26 cellular contexts compared by ENCODE assay signal in the genomic region with DNA sequence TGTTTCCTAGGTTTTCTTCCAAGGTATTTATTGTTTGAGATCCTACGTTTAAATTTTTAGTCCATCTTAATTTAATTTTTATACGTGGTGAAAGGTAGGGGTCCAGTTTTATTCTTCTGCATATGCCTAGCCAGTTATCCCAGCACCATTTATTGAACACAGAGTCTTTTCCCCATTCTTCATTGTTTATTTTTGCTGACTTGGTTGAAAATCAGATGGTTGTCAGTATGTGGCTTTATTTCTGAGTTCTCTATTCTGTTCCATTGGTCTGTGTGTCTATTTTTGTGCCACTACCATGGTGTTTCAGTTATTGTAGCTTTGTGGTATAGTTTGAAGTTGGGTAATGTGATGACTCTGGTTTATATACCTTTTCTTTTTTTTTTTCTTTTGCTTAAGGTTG.
"Had no signal": no experiment of that assay in that cellular context is flagged by ENCODE, and none has a peak within 500 bp of the region (broad histone marks: within the 10 kb centered on the region; RNA-seq: fewer than 3 reads in every experiment).

No MANE protein-coding gene starts in this region.

- FAIRE-seq: urothelium cell line had no signal

- H3K36me3 ChIP-seq: stomach, suprapubic skin, thoracic aorta, thyroid gland, tibial artery, tibial nerve, transverse colon, upper lobe of left lung, upper lobe of right lung, uterus, vagina had no signal

- H3K4me3 ChIP-seq: stomach, suprapubic skin, testis, thoracic aorta, thyroid gland, tibial artery, tibial nerve, transverse colon, upper lobe of left lung, upper lobe of right lung, uterus, vagina had no signal

- H3K27me3 ChIP-seq: stomach, suprapubic skin, testis, thyroid gland, tibial artery, tibial nerve, transverse colon, upper lobe of left lung, upper lobe of right lung, uterus, vagina had no signal

- H3K9me3 ChIP-seq: suprapubic skin, testis, thoracic aorta, thyroid gland, tibial artery, transverse colon, upper lobe of left lung, upper lobe of right lung, uterus, vagina had no signal

- H3K4me1 ChIP-seq: stomach, suprapubic skin, testis, thyroid gland, tibial artery, tibial nerve, transverse colon, upper lobe of left lung, upper lobe of right lung, uterus, vagina had no signal

- H3K27ac ChIP-seq: stomach, suprapubic skin, testis, thoracic aorta, thyroid gland, tibial artery, tibial nerve, transverse colon, upper lobe of left lung, upper lobe of right lung, uterus, vagina had no signal

- ATAC-seq: stimulated activated effector memory CD8-positive, alpha-beta T cell treated with anti-CD3 and anti-CD28 coated beads, Interleukin-12 subunit alpha, Interleukin-12 subunit beta, amount 100 ng/mL, for 72 hours; stimulated activated memory B cell treated with anti-CD40 and anti-IgM and Interleukin-4, amounts not matched to agents 10 μg/mL and 1 μg/mL and 100 μg/mL, for 72 hours; stimulated activated naive B cell treated with anti-CD40 and anti-IgM and Interleukin-4, amounts not matched to agents 10 μg/mL and 1 μg/mL and 100 μg/mL, for 72 hours; stimulated activated naive CD8-positive, alpha-beta T cell treated with anti-CD3 and anti-CD28 coated beads, Interleukin-15, amount 100 ng/mL, for 72 hours; stimulated activated naive CD8-positive, alpha-beta T cell treated with anti-CD3 and anti-CD28 coated beads, Interleukin-15, Interleukin-2, amounts not matched to agents 100 U/mL and 50 U/mL, for 24 hours; upper lobe of right lung had no signal

- DNase-seq: stimulated activated CD4-positive, alpha-beta T cell treated with anti-CD3 and anti-CD28 coated beads, Interleukin-2, amount 100 ng/mL, for 48 hours; stimulated activated CD4-positive, alpha-beta T cell treated with anti-CD3 and anti-CD28 coated beads, Interleukin-4, amount 100 ng/mL, for 1 hour; stimulated activated CD4-positive, alpha-beta T cell treated with anti-CD3 and anti-CD28 coated beads, Interleukin-4, amount 100 ng/mL, for 24 hours; stimulated activated CD4-positive, alpha-beta T cell treated with anti-CD3 and anti-CD28 coated beads, Interleukin-4, amount 100 ng/mL, for 4 hours; stimulated activated naive B cell treated with anti-CD40 and anti-IgM and Interleukin-4, amounts not matched to agents 10 μg/mL and 1 μg/mL and 100 μg/mL, for 72 hours; stimulated activated naive CD4-positive, alpha-beta T cell; stimulated activated naive CD4-positive, alpha-beta T cell treated with Interleukin-2 at 50 U/mL for 16 hours; stimulated activated naive CD8-positive, alpha-beta T cell treated with anti-CD3 and anti-CD28 coated beads, Interleukin-15, amount 100 ng/mL, for 72 hours; stimulated activated naive CD8-positive, alpha-beta T cell treated with anti-CD3 and anti-CD28 coated beads, Interleukin-15, Interleukin-2, amounts not matched to agents 100 U/mL and 50 U/mL, for 24 hours; stomach; substantia nigra; testis; thyroid gland; tibial artery; transverse colon; trophoblast cell; upper lobe of left lung; upper lobe of right lung; uterus had no signal
